22 cellular contexts compared by ENCODE assay signal in the genomic region with DNA sequence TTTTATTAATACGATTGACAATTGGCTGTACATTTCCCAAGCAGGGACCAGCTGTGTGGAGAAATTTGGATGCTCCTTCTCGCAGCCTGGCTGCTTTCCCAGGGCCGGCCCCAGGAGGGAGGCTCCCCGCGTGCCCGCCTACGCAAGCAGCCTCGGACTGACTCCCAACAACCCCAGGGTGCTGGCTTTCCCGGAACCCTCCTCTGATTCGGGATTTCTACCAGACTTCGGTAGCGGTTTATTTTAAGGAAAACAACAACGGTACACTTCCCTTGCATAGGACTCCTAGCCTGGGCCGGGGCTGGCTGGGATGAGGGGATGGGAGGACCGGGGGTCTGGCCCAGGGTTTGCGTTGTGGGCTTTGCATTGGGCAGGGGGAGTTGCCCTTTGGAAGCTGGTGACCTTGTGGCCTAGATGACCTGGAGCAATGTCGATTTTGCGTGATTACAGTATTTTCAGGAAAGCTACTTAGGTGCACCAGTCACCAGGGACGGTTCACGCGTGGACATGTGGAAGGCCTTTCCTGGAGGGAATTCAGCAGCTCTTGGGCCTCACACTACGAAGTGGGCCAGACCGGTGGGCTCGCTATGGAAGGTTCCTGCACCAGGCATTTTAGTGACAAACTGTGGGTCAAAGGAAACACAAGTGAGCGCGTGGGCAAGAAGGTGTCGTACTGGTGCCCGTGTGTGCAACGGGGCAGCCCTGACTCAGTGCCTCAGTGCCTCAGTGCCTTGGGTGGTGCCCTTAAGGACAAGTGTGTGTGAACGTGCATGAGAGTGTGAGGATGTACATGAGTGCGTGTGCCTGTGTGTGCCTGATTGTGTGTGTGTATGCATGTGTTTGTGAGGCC. TPM values are rescaled to one million over a fixed set of nuclear protein-coding genes. Genes with fewer than 3 reads are reported as not detected.
A peak's percentile ranks its signal among the peaks of the same experiment; 100 is the strongest.
DNase-seq lines count a peak whose midpoint lies in the region; ATAC-seq and TF ChIP-seq lines count a peak whose summit lies in the region.
"Had no signal": no experiment of that assay in that cellular context is flagged by ENCODE, and none has a peak within 500 bp of the region (broad histone marks: within the 10 kb centered on the region; RNA-seq: fewer than 3 reads in every experiment).

No MANE protein-coding gene starts in this region.

- H3K4me3 Mint-ChIP-seq in CD4-positive, alpha-beta T cell: no peak overlapping the region
- H3K4me3 Mint-ChIP-seq: activated CD4-positive, alpha-beta T cell treated with anti-CD3 and anti-CD28 coated beads, Interleukin-2, amount 10 ng/mL, durations not matched to agents 7 days and 5 days; activated naive CD8-positive, alpha-beta T cell treated with anti-CD3 and anti-CD28 coated beads, Interleukin-2, amount 10 ng/mL, durations not matched to agents 7 days and 5 days; central memory CD8-positive, alpha-beta T cell; natural killer cell treated with Interleukin-12 subunit alpha and Interleukin-12 subunit beta and Interleukin-15 and Interleukin-18, amount 100 ng/mL, for 72 hours had no signal

- TF ChIP-seq POLR2A in esophagus squamous epithelium (IDR thresholded peaks at IDR 0.05): no peak
- no peak for TF ChIP-seq POLR2A in sigmoid colon (IDR thresholded peaks at IDR 0.05)

- H3K9me3 ChIP-seq in GM23248 (ENCODE audit: low read depth): no peaks in the 10 kb centered on the region
- H3K9me3 ChIP-seq in esophagus squamous epithelium: no peaks in the 10 kb centered on the region
- H3K9me3 ChIP-seq in left lung: no peaks in the 10 kb centered on the region
- H3K9me3 ChIP-seq in sigmoid colon: peaks cover 0 to 3% (median 1%) of the 10 kb centered on the region in 4 donors
- no peaks in the 10 kb centered on the region for H3K9me3 ChIP-seq in CD4-positive, alpha-beta T cell (ENCODE audit: control insufficient read depth, low read length)
- H3K9me3 ChIP-seq: BE2C, right lobe of liver, uterus had no signal

- H3K9ac ChIP-seq in GM23248: no peak overlapping the region

- WGBS in GM23248 (ENCODE audit: low coverage in 1 of 2, low lambda C conversion rate in 2 of 2, missing lambda C conversion rate in 2 of 2), 2 experiments: 41% methylated on average over 31 of the region's 31 CpGs
- WGBS in esophagus squamous epithelium, 2 donors: 79% methylated on average over 19 to 21 of the region's 31 CpGs
- WGBS in sigmoid colon, 2 donors: 82% methylated on average over 31 of the region's 31 CpGs

- in situ Hi-C loops in GM23248 (cut with MboI): loop anchor here (10.0 kb wide), 1 partner anchor 161 kb away; no protein-coding TSS in a partner anchor

- no peaks in the 10 kb centered on the region for H3F3A ChIP-seq in GM23248 (ENCODE audit: insufficient read depth)

- ATAC-seq in left lung (peak; percentile 14), GM18502 (IDR thresholded peaks at IDR 0.05; ENCODE audit: poor library complexity, unreplicated experiment) (no peak)
- no peak for ATAC-seq in CD4-positive, alpha-beta T cell (ENCODE audit: poor library complexity)

- H3K79me2 ChIP-seq in GM23248 (ENCODE audit: insufficient read depth): no peaks in the 10 kb centered on the region

- no peak overlapping the region for H3K27ac Mint-ChIP-seq in CD4-positive, alpha-beta T cell
- H3K27ac Mint-ChIP-seq: activated CD4-positive, alpha-beta T cell treated with anti-CD3 and anti-CD28 coated beads, Interleukin-2, amount 10 ng/mL, durations not matched to agents 7 days and 5 days; activated naive CD8-positive, alpha-beta T cell treated with anti-CD3 and anti-CD28 coated beads, Interleukin-2, amount 10 ng/mL, durations not matched to agents 7 days and 5 days; natural killer cell treated with Interleukin-12 subunit alpha and Interleukin-12 subunit beta and Interleukin-15 and Interleukin-18, amount 100 ng/mL, for 72 hours had no signal

- H3K9me3 Mint-ChIP-seq in CD4-positive, alpha-beta T cell: no peaks in the 10 kb centered on the region
- H3K9me3 Mint-ChIP-seq: activated CD4-positive, alpha-beta T cell treated with anti-CD3 and anti-CD28 coated beads, Interleukin-2, amount 10 ng/mL, durations not matched to agents 7 days and 5 days; activated naive CD8-positive, alpha-beta T cell treated with anti-CD3 and anti-CD28 coated beads, Interleukin-2, amount 10 ng/mL, durations not matched to agents 7 days and 5 days; central memory CD8-positive, alpha-beta T cell; natural killer cell treated with Interleukin-12 subunit alpha and Interleukin-12 subunit beta and Interleukin-15 and Interleukin-18, amount 100 ng/mL, for 72 hours had no signal

- H3K4me1 Mint-ChIP-seq in CD4-positive, alpha-beta T cell (ENCODE audit: low read depth): peaks cover 6% of the 10 kb centered on the region
- H3K4me1 Mint-ChIP-seq: central memory CD8-positive, alpha-beta T cell had no signal

- no peaks in the 10 kb centered on the region for H3K36me3 ChIP-seq in GM23248 (ENCODE audit: low read depth)
- no peaks in the 10 kb centered on the region for H3K36me3 ChIP-seq in esophagus squamous epithelium
- H3K36me3 ChIP-seq in left lung: no peaks in the 10 kb centered on the region
- no peaks in the 10 kb centered on the region for H3K36me3 ChIP-seq in sigmoid colon
- H3K36me3 ChIP-seq: BE2C, right lobe of liver, uterus had no signal

- H3K27ac ChIP-seq in GM23248 (no peak overlapping the region), esophagus squamous epithelium (peak overlapping the region in 3 of 4 donors; percentile 26 to 50 (median 34)), left lung (no peak overlapping the region), sigmoid colon (no peak overlapping the region)
- no peak overlapping the region for H3K27ac ChIP-seq in CD4-positive, alpha-beta T cell (ENCODE audit: low read depth, low read length)
- H3K27ac ChIP-seq: right lobe of liver, uterus had no signal

- intact Hi-C loops in esophagus squamous epithelium (cut with DNase I): no loop called here
- intact Hi-C loops in left lung (cut with DNase I): no loop called here
- intact Hi-C loops in sigmoid colon (cut with DNase I): no loop called here
- intact Hi-C loops in CD4-positive, alpha-beta T cell (cut with DNase I, micrococcal nuclease): no loop called here

- no peak overlapping the region for H3K4me3 ChIP-seq in GM23248
- H3K4me3 ChIP-seq in esophagus squamous epithelium: no peak overlapping the region
- H3K4me3 ChIP-seq in left lung: no peak overlapping the region
- no peak overlapping the region for H3K4me3 ChIP-seq in sigmoid colon
- H3K4me3 ChIP-seq: right lobe of liver, uterus had no signal

- no peaks in the 10 kb centered on the region for H3K36me3 Mint-ChIP-seq in CD4-positive, alpha-beta T cell (ENCODE audit: low read depth)
- H3K36me3 Mint-ChIP-seq: activated naive CD8-positive, alpha-beta T cell treated with anti-CD3 and anti-CD28 coated beads, Interleukin-2, amount 10 ng/mL, durations not matched to agents 7 days and 5 days; natural killer cell treated with Interleukin-12 subunit alpha and Interleukin-12 subunit beta and Interleukin-15 and Interleukin-18, amount 100 ng/mL, for 72 hours had no signal

- CTCF ChIA-PET in CD4-positive, alpha-beta T cell (lab: Charles Lee): no interaction called here

- DNase-seq in GM23248 (peak; percentile 65), esophagus squamous epithelium (lab: John Stamatoyannopoulos, UW) (no peak), left lung (no peak), sigmoid colon (peak; percentile 76), AG08396 (ENCODE audit: low spot score) (no peak), germinal center (ENCODE audit: low spot score) (no peak)
- DNase-seq in CD4-positive, alpha-beta T cell: no peak
- DNase-seq: activated CD4-positive, alpha-beta T cell treated with anti-CD3 and anti-CD28 coated beads, Interleukin-2, amount 10 ng/mL, durations not matched to agents 7 days and 5 days; activated naive CD8-positive, alpha-beta T cell treated with anti-CD3 and anti-CD28 coated beads, Interleukin-2, amount 10 ng/mL, durations not matched to agents 7 days and 5 days; activated T-cell treated with anti-CD3 and anti-CD28 coated beads, Interleukin-2, amount 50 U/mL, for 1 hour; BE2C; DMS79 treated with DMSO at 0.1 percent for 48 hours; HCEC 1CT; IMR-90; NCI-H1105; NCI-H2171; stimulated activated CD4-positive, alpha-beta T cell treated with anti-CD3 and anti-CD28 coated beads, Interleukin-4, amount 100 ng/mL, for 1 hour had no signal

- POLR2A ChIA-PET in CD4-positive, alpha-beta T cell (lab: Charles Lee): no interaction called here

- H3K27me3 ChIP-seq in GM23248 (replicated peaks; ENCODE audit: insufficient read depth): peaks cover 46% of the 10 kb centered on the region
- peaks cover 0 to 54% (median 0%) of the 10 kb centered on the region in 4 donors for H3K27me3 ChIP-seq in esophagus squamous epithelium
- H3K27me3 ChIP-seq in left lung: peaks cover under 1 to 65% of the 10 kb centered on the region in 2 donors
- peaks cover 0 to 28% (median 8%) of the 10 kb centered on the region in 3 donors for H3K27me3 ChIP-seq in sigmoid colon
- H3K27me3 ChIP-seq in CD4-positive, alpha-beta T cell (ENCODE audit: control insufficient read depth, insufficient read depth, low read length): peaks cover under 1% of the 10 kb centered on the region
- H3K27me3 ChIP-seq: right lobe of liver, uterus had no signal

- no peaks in the 10 kb centered on the region for H4K20me1 ChIP-seq in GM23248 (ENCODE audit: insufficient read depth)

- TF ChIP-seq EP300 in sigmoid colon (IDR thresholded peaks at IDR 0.05): no peak

- H2AFZ ChIP-seq in GM23248: no peak overlapping the region

- no peak for TF ChIP-seq CTCF in esophagus squamous epithelium (IDR thresholded peaks at IDR 0.05)
- no peak for TF ChIP-seq CTCF in left lung (IDR thresholded peaks at IDR 0.05)
- no peak for TF ChIP-seq CTCF in sigmoid colon (IDR thresholded peaks at IDR 0.05)
- TF ChIP-seq CTCF in CD4-positive, alpha-beta T cell (IDR thresholded peaks at IDR 0.05): no peak

- peaks cover 33% of the 10 kb centered on the region for H3K27me3 Mint-ChIP-seq in CD4-positive, alpha-beta T cell

- H3K4me1 ChIP-seq in GM23248 (ENCODE audit: insufficient read depth) (peaks cover 4% of the 10 kb centered on the region; the same call in 1 of the 2 replicates), esophagus squamous epithelium (peaks cover 0 to 21% (median 0%) of the 10 kb centered on the region in 3 donors), left lung (no peaks in the 10 kb centered on the region), sigmoid colon (no peaks in the 10 kb centered on the region)
- H3K4me1 ChIP-seq: BE2C, right lobe of liver had no signal

- H3K4me2 ChIP-seq in GM23248 (ENCODE audit: unreplicated experiment): no peak overlapping the region

- no peaks in the 10 kb centered on the region for H3K9me2 ChIP-seq in GM23248 (ENCODE audit: insufficient read depth)

RNA-seq across cellular contexts. Expression of gene PHACTR3, which starts 20.7 kb away (rescaled TPM):
- not detected in 2 replicates for total RNA-seq in GM23248 (2014; rRNA removed; shearing (Covaris generic))
- polyA plus RNA-seq in GM23248 (2016; fragmentation: Nextera tagmentation; extraction: Ambion mirVana): not detected in 2 replicates
- total RNA-seq in esophagus squamous epithelium: 1 to 10 TPM in 1 of 4 donors, under 1 TPM in 3; 0.13 to 2.5 (median 0.32) TPM
- total RNA-seq in left lung: 10 to 100 TPM in 1 of 2 donors, 1 to 10 TPM in 1; 4.1 to 14.5 TPM
- 1 to 10 TPM in 1 of 4 donors, under 1 TPM in 3; 0.28 to 1.4 (median 0.57) TPM for total RNA-seq in sigmoid colon
- 1 to 10 TPM in 2 of 3 donors, under 1 TPM in 1; under 0.01 to 1.5 (median 1.4) TPM for polyA plus RNA-seq in sigmoid colon
- not detected for total RNA-seq in CD4-positive, alpha-beta T cell
- total RNA-seq: activated CD4-positive, alpha-beta T cell treated with anti-CD3 and anti-CD28 coated beads, Interleukin-2, amount 10 ng/mL, durations not matched to agents 7 days and 5 days; activated naive CD8-positive, alpha-beta T cell treated with anti-CD3 and anti-CD28 coated beads, Interleukin-2, amount 10 ng/mL, durations not matched to agents 7 days and 5 days; IMR-90; natural killer cell treated with Interleukin-12 subunit alpha and Interleukin-12 subunit beta and Interleukin-15 and Interleukin-18, amount 100 ng/mL, for 72 hours had no signal
- polyA plus RNA-seq: IMR-90 had no signal

Comparison
In these comparisons a context has a peak if more than half of its experiments do, and no peak if none do; other contexts are left out.
1. DNase-seq: peak in GM23248 (single experiment) and sigmoid colon (single experiment); none in esophagus squamous epithelium (single experiment), left lung (0 of 2), CD4-positive, alpha-beta T cell (0 of 10), AG08396 (single experiment) and germinal center (single experiment).
2. H3K27ac ChIP-seq: peak in esophagus squamous epithelium (3 of 4); none in GM23248 (single experiment), left lung (0 of 2), sigmoid colon (0 of 4) and CD4-positive, alpha-beta T cell (single experiment).